ENCODE assay signal across 11 cellular contexts in genomic region chr10:67521546-67521945, GRCh38.
DNase-seq lines count a peak whose midpoint lies in the region; ATAC-seq, FAIRE-seq and TF ChIP-seq lines count a peak whose summit lies in the region.
"Had no signal": no experiment of that assay in that cellular context is flagged by ENCODE, and none has a peak within 500 bp of the region (broad histone marks: within the 10 kb centered on the region; RNA-seq: fewer than 3 reads in every experiment).

No MANE protein-coding gene starts in this region.

- H3K36me3 ChIP-seq in MM.1S (replicated peaks; ENCODE audit: insufficient read depth, low read length): no peaks in the 10 kb centered on the region
- no peaks in the 10 kb centered on the region for H3K36me3 ChIP-seq in GM12878 (ENCODE audit: control insufficient read depth in 2 of 2, insufficient read depth in 2 of 2, low read length in 1 of 2)
- H3K36me3 ChIP-seq in body of pancreas (replicated peaks in 1 of 2; ENCODE audit: insufficient read depth in 1 of 2, low read depth in 2 of 2): no peaks in the 10 kb centered on the region
- H3K36me3 ChIP-seq: BLaER1 had no signal

- H3K79me2 ChIP-seq in MM.1S (ENCODE audit: low read length) (no peaks in the 10 kb centered on the region), GM12878 (ENCODE audit: control insufficient read depth, insufficient read depth, low read length) (no peaks in the 10 kb centered on the region)

- RAD21 ChIA-PET in GM12878 (lab: Charles Lee; ENCODE audit: unreplicated experiment): interaction anchor here (0.6 to 5.8 kb wide), 23 partner anchors 10 to 1342 kb away, joined by 3 to 35 read pairs (median 4); partner anchors contain the start of genes CTNNA3 and LRRTM3

- no peak for TF ChIP-seq EP300 in GM12878 (IDR thresholded peaks at IDR 0.05; ENCODE audit: borderline replicate concordance in 1 of 2, control insufficient read depth in 1 of 2, low read depth in 2 of 2, low read length in 2 of 2)

- H2AFZ ChIP-seq in MM.1S (ENCODE audit: low read length) (peak overlapping the region; percentile 33; the same call in 1 of the 2 replicates), GM12878 (ENCODE audit: control insufficient read depth, low read depth, low read length) (no peak overlapping the region)

- H3K27me3 ChIP-seq in right cardiac atrium (ENCODE audit: control insufficient read depth, insufficient read depth): no peaks in the 10 kb centered on the region
- H3K27me3 ChIP-seq in MM.1S (replicated peaks; ENCODE audit: insufficient read depth, low read length): no peaks in the 10 kb centered on the region
- H3K27me3 ChIP-seq in GM12878 (replicated peaks in 1 of 2; ENCODE audit: control insufficient read depth in 2 of 2, insufficient read depth in 2 of 2, low read length in 1 of 2): no peaks in the 10 kb centered on the region
- H3K27me3 ChIP-seq in body of pancreas: no peaks in the 10 kb centered on the region
- H3K27me3 ChIP-seq: BLaER1 had no signal

- DNase-seq in right cardiac atrium: no peak
- DNase-seq in Right ventricle myocardium superior: no peak
- DNase-seq in MM.1S: no peak
- DNase-seq in GM12878 (ENCODE audit: low read depth, low spot score): no peak
- DNase-seq in activated CD4-positive, CD25-positive, alpha-beta regulatory T cell (lab: John Stamatoyannopoulos, UW): no peak
- DNase-seq in NCI-H1417 treated with DMSO at 0.1 percent for 48 hours (lab: John Stamatoyannopoulos, UW): no peak
- DNase-seq in body of pancreas: no peak
- DNase-seq in NCI-H1105 (lab: John Stamatoyannopoulos, UW): no peak
- DNase-seq: 8988T, SIG-M5 had no signal

- peak overlapping the region; percentile 1; the same call in 1 of the 2 replicates for H3K9ac ChIP-seq in MM.1S (ENCODE audit: low read length)
- H3K9ac ChIP-seq in GM12878 (ENCODE audit: control insufficient read depth, insufficient read depth, low read length): no peak overlapping the region
- H3K9ac ChIP-seq: BLaER1 had no signal

- no peaks in the 10 kb centered on the region for H3K9me2 ChIP-seq in MM.1S (replicated peaks; ENCODE audit: insufficient read depth, low read length)

- no peaks in the 10 kb centered on the region for H3K9me3 ChIP-seq in right cardiac atrium (ENCODE audit: control insufficient read depth, low read length)
- no peaks in the 10 kb centered on the region for H3K9me3 ChIP-seq in MM.1S (replicated peaks; ENCODE audit: insufficient read depth, low read length)
- H3K9me3 ChIP-seq in GM12878 (replicated peaks; ENCODE audit: control insufficient read depth, insufficient read depth, low read length): no peaks in the 10 kb centered on the region
- no peaks in the 10 kb centered on the region for H3K9me3 ChIP-seq in body of pancreas
- H3K9me3 ChIP-seq: BLaER1 had no signal

- TF ChIP-seq POLR2A in GM12878 (IDR thresholded peaks at IDR 0.05; ENCODE audit: low read depth, low read length) (no peak), body of pancreas (IDR thresholded peaks at IDR 0.05) (no peak)

- ATAC-seq in right cardiac atrium: no peak
- ATAC-seq in Right ventricle myocardium superior (ENCODE audit: poor library complexity): no peak
- ATAC-seq in GM12878: peak; percentile 75
- ATAC-seq in body of pancreas: no peak

- no peak overlapping the region for H3K4me3 ChIP-seq in right cardiac atrium (ENCODE audit: low read length)
- peak overlapping the region; percentile 3; the same call in 1 of the 2 replicates for H3K4me3 ChIP-seq in MM.1S (ENCODE audit: low read length)
- H3K4me3 ChIP-seq in GM12878: no peak overlapping the region
- H3K4me3 ChIP-seq in body of pancreas: no peak overlapping the region
- H3K4me3 ChIP-seq: BLaER1 had no signal

- in situ Hi-C loops in GM12878 (cut with MboI): loop anchor here (10.0 kb wide), 1 partner anchor 253 kb away; no protein-coding TSS in a partner anchor

- CTCF ChIA-PET in GM12878 (lab: Yijun Ruan, JAX): interaction anchor here (0.7 to 7.0 kb wide), 46 partner anchors 10 to 1342 kb away, joined by 3 to 80 read pairs (median 4); partner anchors contain the start of genes CTNNA3 and LRRTM3

- BruUV-seq in GM12878 (replicated peaks; lab: Mats Ljungman, UMichigan): no TSS peak

- 55% methylated on average over 2 of the region's 2 CpGs for whole genome bisulfite sequencing in right cardiac atrium
- 40% methylated on average over 2 of the region's 2 CpGs for WGBS in GM12878 (ENCODE audit: insufficient coverage, insufficient replicate concordance, low lambda C conversion rate, missing lambda C conversion rate)
- WGBS in body of pancreas, 2 donors: 24 to 54% methylated on average over 2 of the region's 2 CpGs

- TF ChIP-seq CTCF in MM.1S (IDR thresholded peaks at IDR 0.05; ENCODE audit: low read length) (no peak), GM12878 (IDR thresholded peaks at IDR 0.05 in 2 of 3, conservative IDR thresholded peaks at IDR 0.05 in 1 of 3; ENCODE audit: control insufficient read depth in 2 of 3, extremely low read depth in 1 of 3, insufficient read depth in 1 of 3, low read depth in 3 of 3, low read length in 3 of 3) (no peak), body of pancreas (IDR thresholded peaks at IDR 0.05) (no peak)

- SMC1A ChIA-PET in GM12878 (lab: Charles Lee; ENCODE audit: uncharacterized antibody, unreplicated experiment): interaction anchor here (0.6 to 5.7 kb wide), 38 partner anchors 10 to 1314 kb away, joined by 3 to 35 read pairs (median 4); partner anchors contain the start of gene CTNNA3

- intact Hi-C loops in right cardiac atrium (cut with DNase I): no loop called here
- intact Hi-C loops in Right ventricle myocardium superior (cut with DNase I): no loop called here
- intact Hi-C loops in GM12878 (cut with micrococcal nuclease; ENCODE audit: unreplicated experiment): loop anchor here (1.0 to 5.0 kb wide), 4 partner anchors 141 to 594 kb away; partner anchors contain the start of gene LRRTM3
- intact Hi-C loops in body of pancreas (cut with DNase I): no loop called here

- peak overlapping the region; percentile 35 for H3K27ac ChIP-seq in right cardiac atrium (ENCODE audit: low read length)
- no peak overlapping the region for H3K27ac ChIP-seq in MM.1S (ENCODE audit: low read length)
- H3K27ac ChIP-seq in GM12878 (ENCODE audit: control insufficient read depth, insufficient read depth): no peak overlapping the region
- no peak overlapping the region for H3K27ac ChIP-seq in body of pancreas
- H3K27ac ChIP-seq: BLaER1 had no signal

- no peak for TF ChIP-seq RAD21 in GM12878 (IDR thresholded peaks at IDR 0.05; ENCODE audit: insufficient read depth, low read depth, low read length)

- FAIRE-seq in GM12878 (lab: Jason Lieb, UNC): no peak

- H3F3A ChIP-seq in MM.1S (ENCODE audit: insufficient read depth, low read length): no peaks in the 10 kb centered on the region

- H4K20me1 ChIP-seq in MM.1S (ENCODE audit: insufficient read depth, low read length) (no peaks in the 10 kb centered on the region), GM12878 (ENCODE audit: control insufficient read depth, insufficient read depth) (no peaks in the 10 kb centered on the region)
- H4K20me1 ChIP-seq: BLaER1 had no signal

- peak overlapping the region; percentile 12; the same call in 1 of the 2 replicates for H3K4me2 ChIP-seq in MM.1S (ENCODE audit: low read depth, low read length)
- no peak overlapping the region for H3K4me2 ChIP-seq in GM12878 (ENCODE audit: control insufficient read depth, insufficient read depth)
- H3K4me2 ChIP-seq: BLaER1 had no signal

- POLR2A ChIA-PET in GM12878 (lab: Charles Lee): interaction anchor here (1.3 kb wide), 1 partner anchor 165 kb away, joined by 3 read pairs; no protein-coding TSS in a partner anchor

- H3K4me1 ChIP-seq in right cardiac atrium (ENCODE audit: control insufficient read depth, insufficient read depth, low read length) (no peaks in the 10 kb centered on the region), MM.1S (ENCODE audit: low read length) (no peaks in the 10 kb centered on the region), GM12878 (ENCODE audit: control insufficient read depth, insufficient read depth, low read length) (no peaks in the 10 kb centered on the region), body of pancreas (peaks cover 4% of the 10 kb centered on the region)
- H3K4me1 ChIP-seq: BLaER1 had no signal

TF ChIP-seq in GM12878, 131 proteins besides CTCF, POLR2A, EP300 and RAD21 (continues in another document):
- TF ChIP-seq FOXK2 (IDR thresholded peaks at IDR 0.05) (no peak), EZH2 (IDR thresholded peaks at IDR 0.05; ENCODE audit: borderline replicate concordance, control insufficient read depth, low read depth, low read length) (no peak), KAT2A (conservative IDR thresholded peaks at IDR 0.05; ENCODE audit: control insufficient read depth, low read depth, low read length) (no peak), CHD1 (IDR thresholded peaks at IDR 0.05; ENCODE audit: low read depth, low read length) (no peak), SIX5 (IDR thresholded peaks at IDR 0.05; ENCODE audit: low read depth, low read length, severe bottlenecking) (no peak), SIN3A (IDR thresholded peaks at IDR 0.05; ENCODE audit: low read depth, low read length) (no peak), JUNB (IDR thresholded peaks at IDR 0.05) (no peak), NFYA (IDR thresholded peaks at IDR 0.05; ENCODE audit: borderline replicate concordance, low read depth, low read length) (no peak), RAD51 (IDR thresholded peaks at IDR 0.05) (no peak), NR2C2 (IDR thresholded peaks at IDR 0.05; ENCODE audit: borderline replicate concordance, control insufficient read depth, insufficient read length, low read depth) (no peak)
- TF ChIP-seq, protein P1, sequence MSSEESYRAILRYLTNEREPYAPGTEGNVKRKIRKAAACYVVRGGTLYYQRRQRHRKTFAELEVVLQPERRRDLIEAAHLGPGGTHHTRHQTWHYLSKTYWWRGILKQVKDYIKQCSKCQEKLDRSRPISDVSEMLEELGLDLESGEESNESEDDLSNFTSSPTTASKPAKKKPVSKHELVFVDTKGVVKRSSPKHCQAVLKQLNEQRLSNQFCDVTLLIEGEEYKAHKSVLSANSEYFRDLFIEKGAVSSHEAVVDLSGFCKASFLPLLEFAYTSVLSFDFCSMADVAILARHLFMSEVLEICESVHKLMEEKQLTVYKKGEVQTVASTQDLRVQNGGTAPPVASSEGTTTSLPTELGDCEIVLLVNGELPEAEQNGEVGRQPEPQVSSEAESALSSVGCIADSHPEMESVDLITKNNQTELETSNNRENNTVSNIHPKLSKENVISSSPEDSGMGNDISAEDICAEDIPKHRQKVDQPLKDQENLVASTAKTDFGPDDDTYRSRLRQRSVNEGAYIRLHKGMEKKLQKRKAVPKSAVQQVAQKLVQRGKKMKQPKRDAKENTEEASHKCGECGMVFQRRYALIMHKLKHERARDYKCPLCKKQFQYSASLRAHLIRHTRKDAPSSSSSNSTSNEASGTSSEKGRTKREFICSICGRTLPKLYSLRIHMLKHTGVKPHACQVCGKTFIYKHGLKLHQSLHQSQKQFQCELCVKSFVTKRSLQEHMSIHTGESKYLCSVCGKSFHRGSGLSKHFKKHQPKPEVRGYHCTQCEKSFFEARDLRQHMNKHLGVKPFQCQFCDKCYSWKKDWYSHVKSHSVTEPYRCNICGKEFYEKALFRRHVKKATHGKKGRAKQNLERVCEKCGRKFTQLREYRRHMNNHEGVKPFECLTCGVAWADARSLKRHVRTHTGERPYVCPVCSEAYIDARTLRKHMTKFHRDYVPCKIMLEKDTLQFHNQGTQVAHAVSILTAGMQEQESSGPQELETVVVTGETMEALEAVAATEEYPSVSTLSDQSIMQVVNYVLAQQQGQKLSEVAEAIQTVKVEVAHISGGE (CRISPR knock-in tag; IDR thresholded peaks at IDR 0.05): no peak
